2 cellular contexts compared by ENCODE assay signal in genomic region chr3:172201990-172202318, GRCh38.
TF ChIP-seq lines count a peak whose summit lies in the region.

No MANE protein-coding gene starts in this region.

TF ChIP-seq in SK-N-SH treated with all-trans-retinoic acid at 6 μM for 48 hours, 23 proteins besides CTCF, POLR2A, EP300 and RAD21:
- no peak for TF ChIP-seq CSRNP3 (CRISPR knock-in tag; IDR thresholded peaks at IDR 0.05)
- no peak for TF ChIP-seq ESRRG (CRISPR knock-in tag; IDR thresholded peaks at IDR 0.05)
- no peak for TF ChIP-seq RARB (CRISPR knock-in tag; IDR thresholded peaks at IDR 0.05)
- TF ChIP-seq ZNF8 (CRISPR knock-in tag; IDR thresholded peaks at IDR 0.05): no peak
- TF ChIP-seq ARNTL (CRISPR knock-in tag; IDR thresholded peaks at IDR 0.05; ENCODE audit: borderline replicate concordance, low read depth): no peak
- no peak for TF ChIP-seq ISL1 (CRISPR knock-in tag; IDR thresholded peaks at IDR 0.05)
- TF ChIP-seq PPARA (CRISPR knock-in tag; IDR thresholded peaks at IDR 0.05; ENCODE audit: borderline replicate concordance): no peak
- no peak for TF ChIP-seq TCF4 (CRISPR knock-in tag; IDR thresholded peaks at IDR 0.05; ENCODE audit: borderline replicate concordance)
- TF ChIP-seq ZNF565 (CRISPR knock-in tag; conservative IDR thresholded peaks at IDR 0.05; ENCODE audit: low read depth): no peak
- no peak for TF ChIP-seq ZC3H10 (CRISPR knock-in tag; IDR thresholded peaks at IDR 0.05)
- TF ChIP-seq OSR1 (CRISPR knock-in tag; IDR thresholded peaks at IDR 0.05): no peak
- TF ChIP-seq PATZ1 (CRISPR knock-in tag; IDR thresholded peaks at IDR 0.05; ENCODE audit: borderline replicate concordance): no peak
- TF ChIP-seq ZNF70 (CRISPR knock-in tag; IDR thresholded peaks at IDR 0.05): no peak
- TF ChIP-seq SNAI2 (CRISPR knock-in tag; IDR thresholded peaks at IDR 0.05): no peak
- no peak for TF ChIP-seq CSDC2 (CRISPR knock-in tag; IDR thresholded peaks at IDR 0.05)
- no peak for TF ChIP-seq ZFP30 (CRISPR knock-in tag; IDR thresholded peaks at IDR 0.05)
- no peak for TF ChIP-seq POU6F1 (CRISPR knock-in tag; IDR thresholded peaks at IDR 0.05; ENCODE audit: borderline replicate concordance, low read depth)

TF ChIP-seq in SK-N-SH, 30 proteins besides CTCF, POLR2A, EP300 and RAD21 (continued from another document):
- TF ChIP-seq REST (IDR thresholded peaks at IDR 0.05; ENCODE audit: low read depth, low read length): no peak
- no peak for TF ChIP-seq FOSL2 (IDR thresholded peaks at IDR 0.05; ENCODE audit: borderline replicate concordance, low read depth)
